In the genomic region with DNA sequence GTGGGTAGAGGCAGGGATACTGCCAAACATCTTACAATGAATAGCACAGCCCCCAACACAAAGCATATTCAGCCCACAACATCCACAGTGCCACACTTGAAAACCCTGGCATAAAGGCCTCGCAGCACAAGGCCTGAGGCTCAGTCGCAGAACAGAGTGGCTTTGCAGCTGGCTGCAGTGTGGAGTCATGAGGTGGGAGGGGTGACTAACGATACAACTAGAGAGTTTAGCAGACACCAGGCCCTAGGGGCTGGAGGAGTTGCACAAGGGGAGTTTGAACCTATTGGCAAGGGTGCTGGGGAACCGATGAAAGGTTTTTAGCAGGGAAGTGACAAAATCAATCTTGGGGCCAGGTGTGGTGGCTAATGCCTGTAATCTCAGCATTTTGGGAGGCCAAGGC, we compare ENCODE assay signal across 14 cellular contexts. TPM values are rescaled to one million over a fixed set of nuclear protein-coding genes. Genes with fewer than 3 reads are reported as not detected.
DNase-seq lines count a peak whose midpoint lies in the region; ATAC-seq, FAIRE-seq and TF ChIP-seq lines count a peak whose summit lies in the region.
"Had no signal": no experiment of that assay in that cellular context is flagged by ENCODE, and none has a peak within 500 bp of the region (broad histone marks: within the 10 kb centered on the region; RNA-seq: fewer than 3 reads in every experiment).

No MANE protein-coding gene starts in this region.

- H2AFZ ChIP-seq in GM23338 = peak overlapping the region; percentile 56; the same call in 1 of the 2 replicates
- no peak overlapping the region for H2AFZ ChIP-seq in H1 (ENCODE audit: low read length)
- H2AFZ ChIP-seq: PC-9 had no signal

- H3K79me2 ChIP-seq in GM23338 (replicated peaks; ENCODE audit: insufficient read depth) (no peaks in the 10 kb centered on the region), H1 (ENCODE audit: control insufficient read depth in 1 of 2, insufficient read depth in 2 of 2, low read length in 2 of 2) (no peaks in the 10 kb centered on the region)

- peaks cover 15% of the 10 kb centered on the region for H3K4me1 ChIP-seq in GM23338 (ENCODE audit: insufficient read depth)
- H3K4me1 ChIP-seq in H1 (replicated peaks in 1 of 4; ENCODE audit: control insufficient read depth in 3 of 4, insufficient read depth in 4 of 4, low read length in 3 of 4) = peaks cover 11 to 23% (median 17%) of the 10 kb centered on the region in 4 experiments
- peaks cover 26% of the 10 kb centered on the region for H3K4me1 ChIP-seq in body of pancreas

- H3K4me2 ChIP-seq in GM23338 (no peak overlapping the region), H1 (ENCODE audit: insufficient read depth in 1 of 2, low read depth in 2 of 2, low read length in 2 of 2) (no peak overlapping the region)
- H3K4me2 ChIP-seq: PC-9 had no signal

- no peak overlapping the region; the same call in 1 of the 2 replicates for H2BK20ac ChIP-seq in H1 (ENCODE audit: low read length)

- H2BK5ac ChIP-seq in H1 (ENCODE audit: low read depth, low read length) = no peak overlapping the region

- no peak for TF ChIP-seq RAD21 in H1 (IDR thresholded peaks at IDR 0.05 in 1 of 2, conservative IDR thresholded peaks at IDR 0.05 in 1 of 2; ENCODE audit: low read depth in 2 of 2, low read length in 2 of 2)

- FAIRE-seq in H1 (lab: Jason Lieb, UNC) = no peak
- FAIRE-seq: colon, GM12878, keratinocyte had no signal

- H2AK5ac ChIP-seq in H1 (ENCODE audit: low read depth, low read length) = no peak overlapping the region

- no peak overlapping the region for H3K27ac Mint-ChIP-seq in GM23338
- H3K27ac Mint-ChIP-seq: nephron progenitor cell had no signal

- peaks cover 18% of the 10 kb centered on the region for H3K27me3 Mint-ChIP-seq in GM23338 (ENCODE audit: insufficient read depth, low read depth, poor library complexity)

- H4K20me1 ChIP-seq in GM23338 (replicated peaks; ENCODE audit: insufficient read depth) (no peaks in the 10 kb centered on the region), H1 (replicated peaks in 1 of 2; ENCODE audit: control insufficient read depth in 1 of 2, insufficient read depth in 2 of 2, low read length in 2 of 2) (no peaks in the 10 kb centered on the region)

- TF ChIP-seq CTCF in GM23338 (conservative IDR thresholded peaks at IDR 0.05; ENCODE audit: low read depth in 2 of 2) = no peak
- TF ChIP-seq CTCF in H1 (IDR thresholded peaks at IDR 0.05; ENCODE audit: control extremely low read depth in 1 of 3, insufficient read depth in 1 of 3, low read depth in 1 of 3, low read length in 3 of 3) = no peak
- TF ChIP-seq CTCF in body of pancreas (IDR thresholded peaks at IDR 0.05) = no peak

- no peak overlapping the region for H3K4ac ChIP-seq in H1 (replicated peaks; ENCODE audit: insufficient read length, low read depth, low read length)

- no peak overlapping the region for H2BK120ac ChIP-seq in H1 (replicated peaks; ENCODE audit: low read depth, low read length)

- H3K36me3 ChIP-seq in GM23338 (ENCODE audit: insufficient read depth) (no peaks in the 10 kb centered on the region), SK-N-MC (ENCODE audit: insufficient read depth, low read length) (no peaks in the 10 kb centered on the region), H1 (ENCODE audit: control insufficient read depth in 2 of 4, insufficient read depth in 4 of 4, low read length in 3 of 4) (no peaks in the 10 kb centered on the region), body of pancreas (replicated peaks in 1 of 2; ENCODE audit: insufficient read depth in 1 of 2, low read depth in 2 of 2) (no peaks in the 10 kb centered on the region)

- no peak overlapping the region for H4K8ac ChIP-seq in H1 (ENCODE audit: extremely low read depth, insufficient read depth, low read length)

- H4K91ac ChIP-seq in H1 (replicated peaks; ENCODE audit: insufficient read length, low read length) = no peak overlapping the region

- DNase-seq in GM23338 (ENCODE audit: low spot score) = no peak
- DNase-seq in SK-N-MC (ENCODE audit: low read depth, low spot score) = no peak
- no peak for DNase-seq in H1 (ENCODE audit: low read depth in 1 of 2, low spot score in 2 of 2)
- DNase-seq in stimulated activated CD8-positive, alpha-beta memory T cell treated with anti-CD3 and anti-CD28 coated beads, Interleukin-12 subunit alpha, Interleukin-12 subunit beta, amount 100 ng/mL, for 24 hours (ENCODE audit: extremely low read depth) = peak; percentile 10
- DNase-seq in NCI-H128 (lab: John Stamatoyannopoulos, UW; ENCODE audit: unreplicated experiment) = no peak
- no peak for DNase-seq in body of pancreas
- DNase-seq: KG1, nephron progenitor cell, PC-9 had no signal

- CTCF ChIA-PET in H1 (lab: Charles Lee; ENCODE audit: partially characterized antibody) = interaction anchor here (0.5 to 1.6 kb wide), 8 partner anchors 10 to 150 kb away, joined by 3 to 5 read pairs (median 3); no protein-coding TSS in a partner anchor

- peaks cover 5% of the 10 kb centered on the region; the same call in 2 of the 3 replicates for H3K9me3 Mint-ChIP-seq in GM23338

- H3K23ac ChIP-seq in H1 (ENCODE audit: insufficient read length) = no peak overlapping the region

- TF ChIP-seq EP300 in H1 (IDR thresholded peaks at IDR 0.05; ENCODE audit: borderline replicate concordance in 1 of 2, low read depth in 2 of 2, low read length in 2 of 2) = no peak

- POLR2A ChIA-PET in H1 (lab: Charles Lee; ENCODE audit: partially characterized antibody) = interaction anchor here (0.9 kb wide), 1 partner anchor 9 kb away, joined by 3 read pairs; no protein-coding TSS in a partner anchor

- H3K56ac ChIP-seq in H1 (replicated peaks; ENCODE audit: insufficient read length, low read depth, low read length) = no peak overlapping the region

- H3K4me3 ChIP-seq in GM23338 (no peak overlapping the region), SK-N-MC (no peak overlapping the region), H1 (ENCODE audit: extremely low read depth in 1 of 4, insufficient read depth in 2 of 4, low read depth in 3 of 4, low read length in 4 of 4) (no peak overlapping the region), body of pancreas (no peak overlapping the region)
- H3K4me3 ChIP-seq: GM12878, PC-9 had no signal

- H3K9me3 ChIP-seq in SK-N-MC (ENCODE audit: low read depth, low read length) (no peaks in the 10 kb centered on the region), H1 (ENCODE audit: insufficient read depth in 2 of 2, low read depth in 1 of 2, low read length in 1 of 2) (no peaks in the 10 kb centered on the region), body of pancreas (no peaks in the 10 kb centered on the region)

- WGBS in H1 (ENCODE audit: extremely low coverage in 1 of 2, insufficient coverage in 1 of 2, insufficient read length in 1 of 2, insufficient replicate concordance in 2 of 2, low coverage in 1 of 2, low lambda C conversion rate in 2 of 2, missing lambda C conversion rate in 1 of 2), 2 experiments = 97% methylated on average over 4 of the region's 4 CpGs; no CpG with 5 or more reads in 1 of the 2 experiments
- 83 to 91% methylated on average over 4 of the region's 4 CpGs for WGBS in body of pancreas, 2 donors

- no peak overlapping the region for H3K4me3 Mint-ChIP-seq in GM23338
- H3K4me3 Mint-ChIP-seq: nephron progenitor cell had no signal

- no peak overlapping the region for H3K14ac ChIP-seq in H1 (ENCODE audit: insufficient read length)

- H3F3A ChIP-seq in GM23338 (replicated peaks; ENCODE audit: low read depth) = no peaks in the 10 kb centered on the region

- no peak overlapping the region for H3K9ac ChIP-seq in SK-N-MC (ENCODE audit: insufficient read length)
- no peak overlapping the region for H3K9ac ChIP-seq in H1 (replicated peaks in 1 of 4; ENCODE audit: extremely low read depth in 1 of 4, low read depth in 3 of 4, low read length in 3 of 4)

- ATAC-seq in GM23338 (no peak), HG03460 (IDR thresholded peaks at IDR 0.05; ENCODE audit: unreplicated experiment) (no peak), body of pancreas (no peak)

- H4K5ac ChIP-seq in H1 (ENCODE audit: insufficient read length, low read depth, low read length) = no peak overlapping the region

- H3K36me3 Mint-ChIP-seq in GM23338 (ENCODE audit: low read depth) = peaks cover 4% of the 10 kb centered on the region; the same call in 1 of the 3 replicates

- H3K79me1 ChIP-seq in H1 (ENCODE audit: low read depth, low read length) = no peaks in the 10 kb centered on the region

- TF ChIP-seq POLR2A in H1 (IDR thresholded peaks at IDR 0.05; ENCODE audit: control extremely low read depth in 1 of 2, low read depth in 2 of 2, low read length in 2 of 2) (no peak), body of pancreas (IDR thresholded peaks at IDR 0.05) (no peak)

- no peak overlapping the region for H2BK15ac ChIP-seq in H1 (ENCODE audit: low read length)

- intact Hi-C loops in body of pancreas (cut with DNase I) = no loop called here

- H3K18ac ChIP-seq in H1 (ENCODE audit: extremely low read depth, low read length) = no peak overlapping the region

- no peaks in the 10 kb centered on the region for H3K9me2 ChIP-seq in GM23338 (ENCODE audit: insufficient read depth)

- peaks cover 4% of the 10 kb centered on the region; the same call in 1 of the 2 replicates for H3K23me2 ChIP-seq in H1 (ENCODE audit: low read depth, low read length)

- H3K4me1 Mint-ChIP-seq in GM23338 = peaks cover 31% of the 10 kb centered on the region

- H3K27ac ChIP-seq in GM23338 (ENCODE audit: low read depth) (no peak overlapping the region), SK-N-MC (0 out of 2 replicates have a peak overlapping the region, but pooled peaks have one; percentile 98), H1 (ENCODE audit: low read depth, low read length) (no peak overlapping the region), body of pancreas (no peak overlapping the region)
- H3K27ac ChIP-seq: PC-9 had no signal

- peaks cover 25% of the 10 kb centered on the region for H3K27me3 ChIP-seq in GM23338 (ENCODE audit: insufficient read depth)
- H3K27me3 ChIP-seq in H1 (replicated peaks in 1 of 4; ENCODE audit: control insufficient read depth in 3 of 4, extremely low read depth in 1 of 4, insufficient read depth in 3 of 4, low read length in 3 of 4) = peaks cover 0 to 18% (median 11%) of the 10 kb centered on the region in 4 experiments; a peak in 5 of 7 replicates
- H3K27me3 ChIP-seq in body of pancreas = no peaks in the 10 kb centered on the region

- H2BK12ac ChIP-seq in H1 (ENCODE audit: low read depth, low read length) = peak overlapping the region; percentile 81; the same call in 1 of the 2 replicates

RNA-seq across cellular contexts. Expression of a gene that starts 32.1 kb away (rescaled TPM):
- not detected in 2 replicates for total RNA-seq in GM23338 (2014; rRNA removed; shearing (Covaris generic))
- not detected in 2 replicates for polyA plus RNA-seq in GM23338 (2016; fragmentation: Nextera tagmentation; extraction: Ambion mirVana)
- total RNA-seq in H1 (2021; fragmentation: NEBNext Ultra II Directional; extraction: Animal tissue kit (Norgen Biotek cat#: 25700)) = not detected in 2 replicates
- not detected in 2 replicates for polyA plus RNA-seq in H1 (2011; rRNA removed)
- polyA plus RNA-seq in H1 (2011; cell fraction: cytosol; rRNA removed) = not detected
- not detected for polyA plus RNA-seq in H1 (2011; cell fraction: nucleus; rRNA removed)
- polyA plus RNA-seq in H1 (2012, experiment 1 of 2) = not detected in 4 replicates
- not detected for polyA plus RNA-seq in H1 (2012, experiment 2 of 2)
- not detected for polyA plus RNA-seq in H1 (2013, experiment 1 of 2)
- polyA plus RNA-seq in H1 (2013, experiment 2 of 2) = 0.02 TPM
- not detected in 2 replicates for polyA minus RNA-seq in H1 (2011; rRNA and poly(A)+ RNA removed)
- polyA minus RNA-seq in H1 (2011; cell fraction: cytosol; rRNA and poly(A)+ RNA removed) = not detected
- not detected for polyA minus RNA-seq in H1 (2011; cell fraction: nucleus; rRNA and poly(A)+ RNA removed)
- total RNA-seq in body of pancreas = not detected
- total RNA-seq: GM12878, PC-9, skeletal muscle tissue had no signal
- polyA plus RNA-seq: GM12878, keratinocyte had no signal

RNA-seq across cellular contexts. Expression of a gene that starts 57.2 kb away (rescaled TPM):
- total RNA-seq in GM23338 (2014; rRNA removed; shearing (Covaris generic)) = 156 and 173 TPM in 2 replicates
- 254 and 256 TPM in 2 replicates for polyA plus RNA-seq in GM23338 (2016; fragmentation: Nextera tagmentation; extraction: Ambion mirVana)
- total RNA-seq in H1 (2021; fragmentation: NEBNext Ultra II Directional; extraction: Animal tissue kit (Norgen Biotek cat#: 25700)) = 108 and 113 TPM in 2 replicates
- polyA plus RNA-seq in H1 (2011; rRNA removed) = 59.5 and 78.4 TPM in 2 replicates
- polyA plus RNA-seq in H1 (2011; cell fraction: cytosol; rRNA removed) = 107 TPM
- polyA plus RNA-seq in H1 (2011; cell fraction: nucleus; rRNA removed) = 17.3 TPM
- polyA plus RNA-seq in H1 (2012, experiment 1 of 2) = 85.1 to 135 TPM (median 91.4 TPM) in 4 replicates
- 90.6 TPM for polyA plus RNA-seq in H1 (2012, experiment 2 of 2)
- 105 TPM for polyA plus RNA-seq in H1 (2013, experiment 1 of 2)
- polyA plus RNA-seq in H1 (2013, experiment 2 of 2) = 107 TPM
- 25.4 and 26.4 TPM in 2 replicates for polyA minus RNA-seq in H1 (2011; rRNA and poly(A)+ RNA removed)
- polyA minus RNA-seq in H1 (2011; cell fraction: cytosol; rRNA and poly(A)+ RNA removed) = 31.1 TPM
- polyA minus RNA-seq in H1 (2011; cell fraction: nucleus; rRNA and poly(A)+ RNA removed) = 15.2 TPM
- 10 to 100 TPM; 12.5 to 61.2 TPM for total RNA-seq in body of pancreas
